8 cellular contexts compared by ENCODE assay signal in the genomic region with DNA sequence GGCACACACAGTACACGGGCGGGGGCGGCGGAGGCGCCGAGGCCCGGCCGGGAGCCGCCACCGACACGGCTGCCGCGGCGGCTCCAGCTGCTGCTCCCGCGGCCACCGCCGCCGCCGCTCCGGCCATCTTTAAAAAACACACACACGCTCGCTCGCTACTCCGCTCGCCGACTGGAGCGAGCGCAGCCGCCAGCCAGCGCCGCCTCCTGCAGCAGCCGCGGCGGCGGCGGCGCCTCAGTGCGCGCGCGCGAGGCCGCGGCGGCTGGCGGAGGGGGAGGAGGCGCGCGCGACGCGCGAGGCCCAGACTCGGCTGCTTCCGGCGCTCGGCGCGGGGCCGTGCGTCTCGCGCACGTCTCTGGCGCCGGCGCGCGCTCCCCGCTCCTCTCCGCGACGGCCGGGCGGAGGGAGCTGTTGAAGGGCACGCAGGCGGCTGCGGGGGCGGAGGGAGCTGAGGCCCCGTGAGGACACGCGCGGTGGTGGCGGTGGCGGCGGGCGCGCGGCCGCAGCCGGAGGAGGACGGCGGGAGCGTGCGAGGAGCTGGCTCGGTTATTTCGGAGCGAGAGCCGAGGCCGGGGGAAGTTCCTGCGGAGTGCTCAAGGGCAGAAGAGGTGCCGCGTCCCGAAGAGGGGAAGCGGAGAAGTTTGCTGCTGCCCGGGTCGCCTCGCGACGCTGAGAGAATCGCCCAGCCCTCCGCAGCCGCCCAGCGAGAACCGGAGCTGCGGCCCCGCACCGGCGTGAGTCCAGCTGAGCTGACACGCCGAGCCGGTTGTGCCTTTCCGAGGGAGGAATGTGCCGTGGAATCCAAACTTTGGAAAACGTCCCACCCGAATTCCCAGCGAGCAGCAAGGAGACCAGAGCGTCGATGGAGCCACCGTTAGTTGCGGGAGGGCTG. TPM values are rescaled to one million over a fixed set of nuclear protein-coding genes. Genes with fewer than 3 reads are reported as not detected.
A peak's percentile ranks its signal among the peaks of the same experiment; 100 is the strongest.
DNase-seq lines count a peak whose midpoint lies in the region; ATAC-seq lines count a peak whose summit lies in the region.

A gene with protein sequence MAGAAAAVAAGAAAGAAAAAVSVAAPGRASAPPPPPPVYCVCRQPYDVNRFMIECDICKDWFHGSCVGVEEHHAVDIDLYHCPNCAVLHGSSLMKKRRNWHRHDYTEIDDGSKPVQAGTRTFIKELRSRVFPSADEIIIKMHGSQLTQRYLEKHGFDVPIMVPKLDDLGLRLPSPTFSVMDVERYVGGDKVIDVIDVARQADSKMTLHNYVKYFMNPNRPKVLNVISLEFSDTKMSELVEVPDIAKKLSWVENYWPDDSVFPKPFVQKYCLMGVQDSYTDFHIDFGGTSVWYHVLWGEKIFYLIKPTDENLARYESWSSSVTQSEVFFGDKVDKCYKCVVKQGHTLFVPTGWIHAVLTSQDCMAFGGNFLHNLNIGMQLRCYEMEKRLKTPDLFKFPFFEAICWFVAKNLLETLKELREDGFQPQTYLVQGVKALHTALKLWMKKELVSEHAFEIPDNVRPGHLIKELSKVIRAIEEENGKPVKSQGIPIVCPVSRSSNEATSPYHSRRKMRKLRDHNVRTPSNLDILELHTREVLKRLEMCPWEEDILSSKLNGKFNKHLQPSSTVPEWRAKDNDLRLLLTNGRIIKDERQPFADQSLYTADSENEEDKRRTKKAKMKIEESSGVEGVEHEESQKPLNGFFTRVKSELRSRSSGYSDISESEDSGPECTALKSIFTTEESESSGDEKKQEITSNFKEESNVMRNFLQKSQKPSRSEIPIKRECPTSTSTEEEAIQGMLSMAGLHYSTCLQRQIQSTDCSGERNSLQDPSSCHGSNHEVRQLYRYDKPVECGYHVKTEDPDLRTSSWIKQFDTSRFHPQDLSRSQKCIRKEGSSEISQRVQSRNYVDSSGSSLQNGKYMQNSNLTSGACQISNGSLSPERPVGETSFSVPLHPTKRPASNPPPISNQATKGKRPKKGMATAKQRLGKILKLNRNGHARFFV (minus strand): TSS at position 173 of the 892 bp plus-strand sequence. CDS start 46 bp downstream, at position 127.

- DNase-seq in AG08396 (ENCODE audit: low spot score) (peak; percentile 96), NCI-H460 (ENCODE audit: extremely low read depth, low read depth) (peak; percentile 86), cerebellum (ENCODE audit: low spot score) (peak; percentile 92), kidney tubule cell (ENCODE audit: low spot score) (peak; percentile 96)
- peak; percentile 85 to 89 for DNase-seq in activated CD4-positive, alpha-beta T cell treated with anti-CD3 and anti-CD28 coated beads for 24 hours (ENCODE audit: low read depth in 2 of 2)
- peak; percentile 93 for DNase-seq in stimulated activated CD4-positive, alpha-beta T cell treated with anti-CD3 and anti-CD28 coated beads, Interleukin-15, amount 100 ng/mL, for 24 hours

- ATAC-seq in GM19035 (IDR thresholded peaks at IDR 0.05; ENCODE audit: unreplicated experiment) (peak; percentile 64), HG03280 (IDR thresholded peaks at IDR 0.05; ENCODE audit: unreplicated experiment) (peak; percentile 73)

RNA-seq across cellular contexts. Expression of the gene that starts here (rescaled TPM):
- total RNA-seq in NCI-H460 (2014; rRNA removed; shearing (Covaris generic)) = 8.8 and 11.0 TPM in 2 replicates
- 0.97 and 1.9 TPM in 2 replicates for polyA plus RNA-seq in NCI-H460 (2014; cell fraction: nucleus; rRNA removed)
- 19.4 TPM for total RNA-seq in cerebellum

Comparison
In these comparisons a context has a peak if more than half of its experiments do, and no peak if none do; other contexts are left out.
1. Peak in every context shown above with its lines: DNase-seq and ATAC-seq.